In the genomic region with DNA sequence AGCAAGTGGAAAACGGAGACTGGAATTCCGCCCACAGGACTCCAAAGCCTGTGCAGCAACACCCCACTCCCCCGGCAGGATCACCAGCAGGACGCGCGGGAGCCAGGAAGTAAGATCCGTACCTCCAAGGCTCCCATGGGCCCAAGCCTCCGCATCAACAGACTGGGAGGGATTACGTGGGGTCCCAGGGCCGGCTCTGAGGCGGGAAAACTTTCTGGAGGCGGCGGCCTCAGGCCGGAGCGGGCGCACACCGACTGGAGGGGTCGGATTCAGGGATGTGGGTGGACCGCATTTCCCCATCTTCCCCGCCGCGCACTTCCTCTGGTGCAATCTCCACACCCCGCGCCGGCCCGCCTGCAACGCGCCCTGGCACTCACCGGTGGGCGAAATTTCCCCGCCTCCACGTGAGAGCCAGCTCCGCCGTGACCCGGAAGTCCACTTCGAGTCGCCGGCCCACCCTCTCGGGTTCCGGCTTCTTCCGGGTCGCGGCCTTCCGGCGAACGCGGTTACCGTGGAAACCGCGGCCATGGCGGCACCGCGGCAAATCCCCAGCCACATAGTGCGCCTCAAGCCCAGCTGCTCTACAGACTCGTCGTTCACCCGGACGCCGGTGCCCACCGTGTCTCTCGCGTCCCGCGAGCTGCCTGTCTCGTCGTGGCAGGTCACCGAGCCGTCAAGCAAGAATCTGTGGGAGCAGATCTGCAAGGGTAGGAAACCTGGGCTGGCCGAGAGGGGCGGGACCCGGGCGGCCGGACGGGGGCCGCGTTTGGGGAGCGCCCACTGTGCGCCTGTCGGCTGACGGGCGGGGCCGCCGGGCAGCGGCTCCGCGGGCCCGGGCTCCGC, we compare ENCODE assay signal across 8 cellular contexts. TPM values are rescaled to one million over a fixed set of nuclear protein-coding genes. Genes with fewer than 3 reads are reported as not detected.
DNase-seq lines count a peak whose midpoint lies in the region; ATAC-seq and TF ChIP-seq lines count a peak whose summit lies in the region.

Gene IQCK, plus strand, starts transcription at position 491 of the 843 bp plus-strand sequence. Its CDS starts 36 bp downstream, at position 527.
Gene KNOP1, minus strand, starts transcription at position 447 of the 843 bp plus-strand sequence. CDS start 3,192 bp downstream, outside the sequence.

- no peaks in the 10 kb centered on the region for H3K9me3 Mint-ChIP-seq in activated naive CD4-positive, alpha-beta T cell treated with anti-CD3 and anti-CD28 coated beads, Interleukin-2, amount 50 U/mL, for 72 hours

- DNase-seq in GM06990 (ENCODE audit: extremely low read depth, insufficient read length) (peak; percentile 92), HAP-1 (ENCODE audit: low spot score in 2 of 2) (peak; percentile 88 to 93), MG63 (peak; percentile 96), SK-N-MC (ENCODE audit: low read depth, low spot score) (no peak), glomerular visceral epithelial cell (ENCODE audit: extremely low spot score) (peak; percentile 90), omental fat pad (ENCODE audit: low spot score) (peak; percentile 77), suprapubic skin (ENCODE audit: low spot score in 2 of 2) (peak; percentile 94 to 96)
- peak; percentile 86 to 92 for DNase-seq in activated naive CD4-positive, alpha-beta T cell treated with anti-CD3 and anti-CD28 coated beads, Interleukin-2, amount 50 U/mL, for 72 hours (ENCODE audit: low spot score in 2 of 2)

- H3K4me1 ChIP-seq in HAP-1 (peaks cover 12% of the 10 kb centered on the region), suprapubic skin (peaks cover 35% of the 10 kb centered on the region)

- H3K36me3 Mint-ChIP-seq in activated naive CD4-positive, alpha-beta T cell treated with anti-CD3 and anti-CD28 coated beads, Interleukin-2, amount 50 U/mL, for 72 hours: peaks cover 15 to 20% of the 10 kb centered on the region in 2 donors

- no peaks in the 10 kb centered on the region for H3K9me3 ChIP-seq in HAP-1
- H3K9me3 ChIP-seq in MG63: no peaks in the 10 kb centered on the region
- no peaks in the 10 kb centered on the region for H3K9me3 ChIP-seq in SK-N-MC (ENCODE audit: low read depth, low read length)
- H3K9me3 ChIP-seq in suprapubic skin: no peaks in the 10 kb centered on the region

- H3K27ac ChIP-seq in SK-N-MC (peak within 1 kb of the TSS; percentile 15; the same call in 1 of the 2 replicates), suprapubic skin (peak within 1 kb of the TSS; percentile 89)

- H3K27me3 ChIP-seq in GM06990 (replicated peaks; ENCODE audit: control insufficient read depth, insufficient read depth, low read length) (no peaks in the 10 kb centered on the region), HAP-1 (ENCODE audit: low read depth) (no peaks in the 10 kb centered on the region), MG63 (no peaks in the 10 kb centered on the region), suprapubic skin (no peaks in the 10 kb centered on the region)

- WGBS in suprapubic skin: 0% methylated on average over 29 of the region's 88 CpGs

- TF ChIP-seq POLR2A in suprapubic skin (IDR thresholded peaks at IDR 0.05): no peak

- H3K9ac ChIP-seq in SK-N-MC (ENCODE audit: insufficient read length): peak within 1 kb of the TSS; percentile 92

- ATAC-seq in activated naive CD4-positive, alpha-beta T cell treated with anti-CD3 and anti-CD28 coated beads, Interleukin-2, amount 50 U/mL, for 72 hours: peak; percentile 97
- ATAC-seq in omental fat pad (ENCODE audit: low FRiP score): peak; percentile 95

- in situ Hi-C loops in HAP-1 (cut with MboI; ENCODE audit: low sequenced_read_pairs): loop anchor here (5.0 kb wide), 1 partner anchor 169 kb away; no protein-coding TSS in a partner anchor

- H3K27ac Mint-ChIP-seq in activated naive CD4-positive, alpha-beta T cell treated with anti-CD3 and anti-CD28 coated beads, Interleukin-2, amount 50 U/mL, for 72 hours: peak within 1 kb of the TSS; percentile 90 to 96

- H3K4me3 ChIP-seq in GM06990 (replicated peaks; ENCODE audit: low read depth, low read length) (peak within 1 kb of the TSS; percentile 95), HAP-1 (peak within 1 kb of the TSS; percentile 84), MG63 (peak within 1 kb of the TSS; percentile 88), SK-N-MC (peak within 1 kb of the TSS; percentile 88), suprapubic skin (peak within 1 kb of the TSS; percentile 94)

- TF ChIP-seq EP300 in suprapubic skin (IDR thresholded peaks at IDR 0.05): no peak

- TF ChIP-seq CTCF in GM06990 (IDR thresholded peaks at IDR 0.05; ENCODE audit: insufficient read depth, low read length, poor library complexity, severe bottlenecking): no peak
- no peak for TF ChIP-seq CTCF in omental fat pad (IDR thresholded peaks at IDR 0.05)
- no peak for TF ChIP-seq CTCF in suprapubic skin (IDR thresholded peaks at IDR 0.05)

- H3K36me3 ChIP-seq in GM06990 (ENCODE audit: control insufficient read depth, insufficient read depth, low read length): peaks cover 3% of the 10 kb centered on the region
- peaks cover 25% of the 10 kb centered on the region for H3K36me3 ChIP-seq in HAP-1 (replicated peaks)
- peaks cover 25% of the 10 kb centered on the region for H3K36me3 ChIP-seq in MG63
- H3K36me3 ChIP-seq in SK-N-MC (ENCODE audit: insufficient read depth, low read length): peaks cover 25% of the 10 kb centered on the region
- peaks cover 17% of the 10 kb centered on the region for H3K36me3 ChIP-seq in suprapubic skin

RNA-seq across cellular contexts. Expression of gene IQCK, which starts in this region (rescaled TPM):
- total RNA-seq in MG63 (2014; rRNA removed; shearing (Covaris generic); ENCODE audit: low replicate concordance): 7.1 and 11.6 TPM in 2 replicates
- total RNA-seq in activated naive CD4-positive, alpha-beta T cell treated with anti-CD3 and anti-CD28 coated beads, Interleukin-2, amount 50 U/mL, for 72 hours: 1 to 10 TPM; 2.3 TPM
- 10 to 100 TPM; 14.5 to 28.2 (median 18.9) TPM for total RNA-seq in omental fat pad
- 10 to 100 TPM; 10.7 to 21.6 (median 18.7) TPM for total RNA-seq in suprapubic skin

RNA-seq across cellular contexts. Expression of gene KNOP1, which starts in this region (rescaled TPM):
- total RNA-seq in MG63 (2014; rRNA removed; shearing (Covaris generic); ENCODE audit: low replicate concordance): 15.1 and 15.2 TPM in 2 replicates
- 10 to 100 TPM; 18.7 to 23.6 TPM for total RNA-seq in activated naive CD4-positive, alpha-beta T cell treated with anti-CD3 and anti-CD28 coated beads, Interleukin-2, amount 50 U/mL, for 72 hours
- total RNA-seq in omental fat pad: 10 to 100 TPM in 2 of 4 donors, 1 to 10 TPM in 2; 4.6 to 19.9 (median 10.1) TPM
- 10 to 100 TPM in 3 of 4 donors, 1 to 10 TPM in 1; 7.9 to 22.8 (median 19.5) TPM for total RNA-seq in suprapubic skin
